In the genomic region with DNA sequence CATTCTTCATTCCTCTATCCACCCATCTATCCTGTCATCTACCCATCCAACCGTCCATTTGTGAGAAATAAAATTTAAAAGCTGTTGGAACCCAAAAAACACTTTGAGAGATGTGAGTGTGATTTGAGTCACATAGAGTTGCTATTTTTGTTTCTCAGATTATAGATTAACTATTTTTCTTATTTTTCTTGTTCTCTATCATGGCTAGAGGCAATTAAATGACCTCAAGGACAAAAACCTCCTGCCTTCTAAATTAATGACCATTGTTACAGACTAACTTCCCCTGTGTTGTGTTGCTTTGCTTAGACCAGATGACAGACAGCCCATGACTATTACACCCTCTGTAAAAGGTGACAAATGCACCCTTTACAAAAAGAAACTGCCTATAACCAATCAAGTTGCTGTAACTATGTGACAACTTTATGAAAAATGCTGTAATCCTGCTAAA, we compare ENCODE assay signal across 18 cellular contexts.
A peak's percentile ranks its signal among the peaks of the same experiment; 100 is the strongest.
DNase-seq lines count a peak whose midpoint lies in the region; ATAC-seq and TF ChIP-seq lines count a peak whose summit lies in the region.
"Had no signal": no experiment of that assay in that cellular context is flagged by ENCODE, and none has a peak within 500 bp of the region (broad histone marks: within the 10 kb centered on the region; RNA-seq: fewer than 3 reads in every experiment).

No MANE protein-coding gene starts in this region.

- H4K20me1 ChIP-seq in DOHH2 (ENCODE audit: control insufficient read depth, insufficient read depth, low read depth, low read length): no peaks in the 10 kb centered on the region
- H4K20me1 ChIP-seq in OCI-LY1 (ENCODE audit: insufficient read depth, low read length): no peaks in the 10 kb centered on the region

- H3K4me1 ChIP-seq in DOHH2 (ENCODE audit: control insufficient read depth, low read length) (peaks cover 65% of the 10 kb centered on the region), OCI-LY1 (ENCODE audit: insufficient read depth, low read length, severe bottlenecking) (peaks cover 75% of the 10 kb centered on the region)
- H3K4me1 ChIP-seq: A549, parathyroid adenoma, vagina had no signal

- H3K36me3 ChIP-seq in DOHH2 (ENCODE audit: control insufficient read depth, low read length): no peaks in the 10 kb centered on the region
- no peaks in the 10 kb centered on the region for H3K36me3 ChIP-seq in OCI-LY1 (ENCODE audit: insufficient read depth, low read length)
- H3K36me3 ChIP-seq: Peyer's patch, vagina had no signal

- no peaks in the 10 kb centered on the region for H3K9me3 ChIP-seq in DOHH2 (ENCODE audit: control insufficient read depth, insufficient read depth, low read length)
- H3K9me3 ChIP-seq in OCI-LY1 (ENCODE audit: low read length): no peaks in the 10 kb centered on the region
- H3K9me3 ChIP-seq: A549, Peyer's patch, vagina had no signal

- POLR2A ChIA-PET in activated CD4-positive, alpha-beta T cell treated with anti-CD3 and anti-CD28 coated beads for 36 hours (lab: Charles Lee): interaction anchor here (0.6 kb wide), 1 partner anchor 119 kb away, joined by 3 read pairs; no protein-coding TSS in a partner anchor

- H3K27ac Mint-ChIP-seq in activated CD4-positive, alpha-beta T cell treated with anti-CD3 and anti-CD28 coated beads for 36 hours: peak overlapping the region; percentile 59
- H3K27ac Mint-ChIP-seq in effector memory CD8-positive, alpha-beta T cell: peak overlapping the region; percentile 97 to 98

- H3K27me3 ChIP-seq in DOHH2 (ENCODE audit: control insufficient read depth, low read length) (no peaks in the 10 kb centered on the region), OCI-LY1 (ENCODE audit: insufficient read depth, low read length) (no peaks in the 10 kb centered on the region)
- H3K27me3 ChIP-seq: Peyer's patch, vagina had no signal

- H3K79me2 ChIP-seq in DOHH2 (ENCODE audit: control insufficient read depth, low read length) (no peaks in the 10 kb centered on the region), OCI-LY1 (ENCODE audit: insufficient read depth, low read length) (no peaks in the 10 kb centered on the region)
- H3K79me2 ChIP-seq: parathyroid adenoma had no signal

- CTCF ChIA-PET in activated CD4-positive, alpha-beta T cell treated with anti-CD3 and anti-CD28 coated beads for 36 hours (lab: Charles Lee): interaction anchor here (1.7 kb wide), 1 partner anchor 12 kb away, joined by 3 read pairs; no protein-coding TSS in a partner anchor

- in situ Hi-C loops in ACHN (cut with HindIII; ENCODE audit: low pct_ligation_motif_present, low pct_unique_long_range_greater_than_20kb, low sequenced_read_pairs): no loop called here

- H3K36me3 Mint-ChIP-seq in activated CD4-positive, alpha-beta T cell treated with anti-CD3 and anti-CD28 coated beads for 36 hours (ENCODE audit: low read depth): peaks cover 6% of the 10 kb centered on the region
- H3K36me3 Mint-ChIP-seq in effector memory CD8-positive, alpha-beta T cell (ENCODE audit: insufficient read depth): peaks cover 19% of the 10 kb centered on the region

- H3K4me3 Mint-ChIP-seq in activated CD4-positive, alpha-beta T cell treated with anti-CD3 and anti-CD28 coated beads for 36 hours: no peak overlapping the region
- H3K4me3 Mint-ChIP-seq in effector memory CD8-positive, alpha-beta T cell: no peak overlapping the region

- H2AFZ ChIP-seq in OCI-LY1 (ENCODE audit: low read length): no peak overlapping the region
- H2AFZ ChIP-seq: parathyroid adenoma had no signal

- ATAC-seq in activated CD4-positive, alpha-beta T cell treated with anti-CD3 and anti-CD28 coated beads for 36 hours: peak; percentile 12
- no peak for ATAC-seq in effector memory CD8-positive, alpha-beta T cell (replicated peaks)
- ATAC-seq: A549 had no signal

- no peak for DNase-seq in activated CD4-positive, alpha-beta T cell treated with anti-CD3 and anti-CD28 coated beads for 36 hours
- DNase-seq in activated CD4-positive, alpha-beta T cell treated with anti-CD3 and anti-CD28 coated beads, Interleukin-2, amount 50 U/mL, for 48 hours: no peak
- no peak for DNase-seq in effector memory CD8-positive, alpha-beta T cell
- DNase-seq in ACHN: no peak
- DNase-seq in UCSD-AML1 (lab: John Stamatoyannopoulos, UW; ENCODE audit: unreplicated experiment): no peak
- no peak for DNase-seq in SKM-1 treated with dmso at 0.1 percent for 144 hours (lab: John Stamatoyannopoulos, UW; ENCODE audit: unreplicated experiment)
- DNase-seq: dorsolateral prefrontal cortex; H7; NCI-H1092 treated with DMSO at 0.1 percent for 48 hours; NCI-H2107; NCI-H526 treated with DMSO at 0.1 percent for 48 hours; Peyer's patch; stimulated activated CD4-positive, alpha-beta T cell treated with anti-CD3 and anti-CD28 coated beads, Interleukin-2, amount 100 ng/mL, for 24 hours had no signal

- peak overlapping the region; percentile 82 for H3K27ac ChIP-seq in DOHH2 (ENCODE audit: low read depth, low read length)
- peak overlapping the region; percentile 92 for H3K27ac ChIP-seq in OCI-LY1 (ENCODE audit: low read depth, low read length, poor library complexity, severe bottlenecking)
- H3K27ac ChIP-seq: A549, dorsolateral prefrontal cortex, parathyroid adenoma, vagina had no signal

- H3K9me2 ChIP-seq in DOHH2 (replicated peaks; ENCODE audit: control insufficient read depth, low read length) (no peaks in the 10 kb centered on the region), OCI-LY1 (ENCODE audit: low read depth, low read length) (no peaks in the 10 kb centered on the region)

- TF ChIP-seq CTCF in DOHH2 (IDR thresholded peaks at IDR 0.05; ENCODE audit: low read depth, low read length, poor library complexity, severe bottlenecking): no peak
- TF ChIP-seq CTCF in OCI-LY1 (IDR thresholded peaks at IDR 0.05; ENCODE audit: low read length): no peak

- H3K9ac ChIP-seq in OCI-LY1 (ENCODE audit: low read length): peak overlapping the region; percentile 13
- H3K9ac ChIP-seq: parathyroid adenoma had no signal

- peak overlapping the region; percentile 81 for H3K4me2 ChIP-seq in DOHH2 (ENCODE audit: low read length)
- H3K4me2 ChIP-seq in OCI-LY1 (ENCODE audit: low read length): peak overlapping the region; percentile 66
- H3K4me2 ChIP-seq: A549 had no signal

- H3K4me3 ChIP-seq in DOHH2 (ENCODE audit: low read length) (peak overlapping the region; percentile 64), OCI-LY1 (ENCODE audit: low read depth, low read length, poor library complexity, severe bottlenecking) (no peak overlapping the region)
- H3K4me3 ChIP-seq: A549, dorsolateral prefrontal cortex, Peyer's patch, vagina had no signal

- H3K9me3 Mint-ChIP-seq in activated CD4-positive, alpha-beta T cell treated with anti-CD3 and anti-CD28 coated beads for 36 hours (ENCODE audit: low read depth): peaks cover 2% of the 10 kb centered on the region
- H3K9me3 Mint-ChIP-seq in effector memory CD8-positive, alpha-beta T cell: no peaks in the 10 kb centered on the region

- H3F3A ChIP-seq in DOHH2 (ENCODE audit: control insufficient read depth, insufficient read depth): peaks cover 5% of the 10 kb centered on the region; the same call in 1 of the 2 replicates
- H3F3A ChIP-seq in OCI-LY1 (ENCODE audit: insufficient read depth, low read length): 0 out of 2 replicates have a peak, but pooled peaks cover 7% of the 10 kb centered on the region

- intact Hi-C loops in activated CD4-positive, alpha-beta T cell treated with anti-CD3 and anti-CD28 coated beads for 36 hours (cut with DNase I, micrococcal nuclease): loop anchor here (2.0 to 5.0 kb wide), 7 partner anchors 57 to 377 kb away; a partner anchor contains a TSS

- peaks cover 80% of the 10 kb centered on the region for H3K4me1 Mint-ChIP-seq in activated CD4-positive, alpha-beta T cell treated with anti-CD3 and anti-CD28 coated beads for 36 hours
- H3K4me1 Mint-ChIP-seq in effector memory CD8-positive, alpha-beta T cell (ENCODE audit: low read depth in 2 of 2): peaks cover 24 to 47% of the 10 kb centered on the region in 2 donors

- no peaks in the 10 kb centered on the region for H3K27me3 Mint-ChIP-seq in activated CD4-positive, alpha-beta T cell treated with anti-CD3 and anti-CD28 coated beads for 36 hours
- H3K27me3 Mint-ChIP-seq in effector memory CD8-positive, alpha-beta T cell: no peaks in the 10 kb centered on the region
